7 cellular contexts compared by ENCODE assay signal in genomic region chr3:141011511-141012262, GRCh38.
A peak's percentile ranks its signal among the peaks of the same experiment; 100 is the strongest.
DNase-seq lines count a peak whose midpoint lies in the region; ATAC-seq lines count a peak whose summit lies in the region.

No MANE protein-coding gene starts in this region.

- H3K27ac ChIP-seq in caudate nucleus (ENCODE audit: low read depth, low read length): no peak overlapping the region

- DNase-seq in NCI-H2196 treated with DMSO at 0.1 percent for 48 hours (lab: John Stamatoyannopoulos, UW; ENCODE audit: unreplicated experiment): peak; percentile 25
- peak; percentile 76 for DNase-seq in activated CD4-positive, CD25-positive, alpha-beta regulatory T cell treated with anti-CD3 and anti-CD28 coated beads, Interleukin-2, amount 50 U/mL, for 72 hours
- DNase-seq in caudate nucleus (lab: John Stamatoyannopoulos, UW): peak in 55 of 61 donors; percentile 4 to 81 (median 44)
- DNase-seq in kidney tubule cell (ENCODE audit: low spot score): peak; percentile 58
- DNase-seq in stimulated activated CD4-positive, alpha-beta T cell treated with anti-CD3 and anti-CD28 coated beads, Interleukin-2, amount 100 ng/mL, for 48 hours: peak; percentile 80

- peak; percentile 84 for ATAC-seq in GM18498 (IDR thresholded peaks at IDR 0.05; ENCODE audit: unreplicated experiment)
- ATAC-seq in HG02981 (IDR thresholded peaks at IDR 0.05; ENCODE audit: unreplicated experiment): peak; percentile 95

Comparison
In these comparisons a context has a peak if more than half of its experiments do, and no peak if none do; other contexts are left out.
1. DNase-seq: peak in every context shown above with its lines; median percentile 80 in stimulated activated CD4-positive, alpha-beta T cell treated with anti-CD3 and anti-CD28 coated beads, Interleukin-2, amount 100 ng/mL, for 48 hours; 76 in activated CD4-positive, CD25-positive, alpha-beta regulatory T cell treated with anti-CD3 and anti-CD28 coated beads, Interleukin-2, amount 50 U/mL, for 72 hours; 58 in kidney tubule cell; 44 in caudate nucleus; 25 in NCI-H2196 treated with DMSO at 0.1 percent for 48 hours.